In the genomic region with DNA sequence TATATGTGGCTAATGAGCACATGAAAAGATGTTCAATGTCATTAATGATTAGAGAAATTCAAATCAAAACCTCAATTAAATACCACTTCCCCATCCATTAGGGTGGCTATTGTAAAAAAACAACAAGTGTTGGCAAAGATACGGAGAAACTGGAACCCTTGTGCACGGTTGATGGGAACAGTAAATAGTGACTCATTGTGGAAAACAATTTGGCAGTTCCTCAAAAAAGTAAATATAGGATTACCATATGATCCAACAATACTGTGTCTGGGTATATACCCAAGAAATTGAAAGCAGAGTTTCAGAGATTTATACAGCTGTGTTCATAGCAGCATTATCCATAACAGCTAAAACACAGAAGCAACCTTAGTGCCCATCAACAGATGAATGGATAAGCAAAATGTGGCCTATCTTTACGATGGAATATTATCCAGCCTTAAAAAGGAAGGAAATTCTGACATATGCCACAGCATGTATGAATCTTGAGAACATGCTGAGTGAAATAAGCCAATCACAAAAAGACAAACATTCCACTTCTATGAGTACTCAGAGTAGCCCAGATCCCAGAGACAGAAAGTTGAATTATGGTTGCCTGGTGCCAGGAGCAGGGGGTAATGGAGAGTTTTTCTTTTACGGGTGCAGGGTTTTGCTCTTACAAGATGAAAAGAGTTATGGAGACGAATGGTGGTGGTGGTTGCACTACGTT, we compare ENCODE assay signal across 15 cellular contexts. TPM values are rescaled to one million over a fixed set of nuclear protein-coding genes. Genes with fewer than 3 reads are reported as not detected.
DNase-seq lines count a peak whose midpoint lies in the region; TF ChIP-seq lines count a peak whose summit lies in the region.
"Had no signal": no experiment of that assay in that cellular context is flagged by ENCODE, and none has a peak within 500 bp of the region (broad histone marks: within the 10 kb centered on the region; RNA-seq: fewer than 3 reads in every experiment).

No MANE protein-coding gene starts in this region.

- H3K27me3 Mint-ChIP-seq in activated T-cell treated with anti-CD3 and anti-CD28 coated beads, Interleukin-2, amount 50 U/mL, for 24 hours: peaks cover 5% of the 10 kb centered on the region
- H3K27me3 Mint-ChIP-seq: activated naive CD8-positive, alpha-beta T cell treated with anti-CD3 and anti-CD28 coated beads for 36 hours had no signal

- intact Hi-C loops in adrenal gland (cut with DNase I): no loop called here

- no peak overlapping the region for H3K27ac Mint-ChIP-seq in activated T-cell treated with anti-CD3 and anti-CD28 coated beads, Interleukin-2, amount 50 U/mL, for 24 hours
- H3K27ac Mint-ChIP-seq: activated naive CD8-positive, alpha-beta T cell treated with anti-CD3 and anti-CD28 coated beads for 36 hours; CD8-positive, alpha-beta memory T cell had no signal

- no peak overlapping the region for H3K27ac ChIP-seq in HEK293 (ENCODE audit: extremely low read depth, low read depth, low read length)
- H3K27ac ChIP-seq in osteoblast (ENCODE audit: low read depth, low read length): no peak overlapping the region
- H3K27ac ChIP-seq in adrenal gland: no peak overlapping the region
- H3K27ac ChIP-seq: uterus had no signal

- no peak for TF ChIP-seq CTCF in HEK293 (tag by site-specific recombination; IDR thresholded peaks at IDR 0.05)
- TF ChIP-seq CTCF in astrocyte of the spinal cord (IDR thresholded peaks at IDR 0.05; ENCODE audit: low read depth, low read length): no peak
- TF ChIP-seq CTCF in osteoblast (IDR thresholded peaks at IDR 0.05; ENCODE audit: extremely low read depth, low read depth, low read length): no peak
- no peak for TF ChIP-seq CTCF in adrenal gland (IDR thresholded peaks at IDR 0.05)

- CTCF ChIA-PET in HEK293 (lab: Yijun Ruan, JAX): no interaction called here

- no peaks in the 10 kb centered on the region for H3K4me1 Mint-ChIP-seq in activated T-cell treated with anti-CD3 and anti-CD28 coated beads, Interleukin-2, amount 50 U/mL, for 24 hours (ENCODE audit: low read depth)
- H3K4me1 Mint-ChIP-seq: activated naive CD8-positive, alpha-beta T cell treated with anti-CD3 and anti-CD28 coated beads for 36 hours; CD8-positive, alpha-beta memory T cell had no signal

- peaks cover 2% of the 10 kb centered on the region for H3K36me3 Mint-ChIP-seq in activated T-cell treated with anti-CD3 and anti-CD28 coated beads, Interleukin-2, amount 50 U/mL, for 24 hours (ENCODE audit: low read depth)

- peaks cover 4% of the 10 kb centered on the region for H3K9me3 ChIP-seq in HEK293 (ENCODE audit: control insufficient read depth, insufficient read depth, low read depth, low read length)
- peaks cover 9% of the 10 kb centered on the region for H3K9me3 ChIP-seq in osteoblast (ENCODE audit: low read depth, low read length)
- H3K9me3 ChIP-seq in adrenal gland (replicated peaks in 1 of 3): peaks cover 0 to 9% (median 0%) of the 10 kb centered on the region in 3 donors

- H2AFZ ChIP-seq in osteoblast (ENCODE audit: low read length): no peak overlapping the region

- H3K79me2 ChIP-seq in osteoblast (ENCODE audit: insufficient read depth, low read length): no peaks in the 10 kb centered on the region

- peaks cover 10% of the 10 kb centered on the region for H3K9me3 Mint-ChIP-seq in activated T-cell treated with anti-CD3 and anti-CD28 coated beads, Interleukin-2, amount 50 U/mL, for 24 hours

- in situ Hi-C loops in astrocyte of the spinal cord (cut with HindIII; ENCODE audit: low sequenced_read_pairs): no loop called here

- no peak overlapping the region for H3K4me3 Mint-ChIP-seq in activated T-cell treated with anti-CD3 and anti-CD28 coated beads, Interleukin-2, amount 50 U/mL, for 24 hours
- H3K4me3 Mint-ChIP-seq: activated naive CD8-positive, alpha-beta T cell treated with anti-CD3 and anti-CD28 coated beads for 36 hours; CD8-positive, alpha-beta memory T cell; neural crest cell had no signal

- H4K20me1 ChIP-seq in osteoblast (ENCODE audit: insufficient read depth, low read length): no peaks in the 10 kb centered on the region

- no peaks in the 10 kb centered on the region for H3K27me3 ChIP-seq in osteoblast (ENCODE audit: insufficient read depth, low read length)
- H3K27me3 ChIP-seq in adrenal gland: no peaks in the 10 kb centered on the region
- H3K27me3 ChIP-seq: uterus had no signal

- WGBS in adrenal gland, 4 donors: 75 to 82% (median 76%) methylated on average over 6 of the region's 6 CpGs

- DNase-seq in NCI-H345 treated with DMSO at 0.1 percent for 48 hours (lab: John Stamatoyannopoulos, UW; ENCODE audit: unreplicated experiment): peak; percentile 22
- DNase-seq in astrocyte of the spinal cord (ENCODE audit: low read depth, low spot score): peak; percentile 81
- DNase-seq in osteoblast (ENCODE audit: insufficient read length, low spot score, missing footprints): peak; percentile 79
- DNase-seq in activated T-cell treated with anti-CD3 and anti-CD28 coated beads, Interleukin-2, amount 50 U/mL, for 24 hours: no peak
- DNase-seq in adrenal gland: no peak
- DNase-seq in activated CD4-positive, CD25-positive, alpha-beta regulatory T cell (lab: John Stamatoyannopoulos, UW): no peak
- DNase-seq: activated naive CD8-positive, alpha-beta T cell treated with anti-CD3 and anti-CD28 coated beads for 36 hours; CD8-positive, alpha-beta memory T cell; GOT3; mammary epithelial cell; stimulated activated naive CD4-positive, alpha-beta T cell; uterus had no signal

- H3K4me2 ChIP-seq in osteoblast (ENCODE audit: insufficient read depth, low read length): no peak overlapping the region

- H3K36me3 ChIP-seq in HEK293 (ENCODE audit: control insufficient read depth in 2 of 2, insufficient read depth in 1 of 2, low read length in 2 of 2) (peaks cover 0 to 10% of the 10 kb centered on the region in 2 experiments; a peak in 2 of 3 replicates), osteoblast (ENCODE audit: insufficient read depth, low read length) (no peaks in the 10 kb centered on the region), adrenal gland (replicated peaks in 1 of 2) (no peaks in the 10 kb centered on the region)
- H3K36me3 ChIP-seq: uterus had no signal

- H3K4me1 ChIP-seq in HEK293 (ENCODE audit: control insufficient read depth, insufficient read depth, low read length) (no peaks in the 10 kb centered on the region), osteoblast (ENCODE audit: insufficient read depth, low read length) (peaks cover 9% of the 10 kb centered on the region), adrenal gland (replicated peaks in 1 of 2) (no peaks in the 10 kb centered on the region)
- H3K4me1 ChIP-seq: uterus had no signal

- no peak for TF ChIP-seq POLR2A in adrenal gland (IDR thresholded peaks at IDR 0.05)

- POLR2A ChIA-PET in HEK293 (lab: Yijun Ruan, JAX): no interaction called here

- H3K4me3 ChIP-seq in HEK293 (ENCODE audit: low read depth, low read length): no peak overlapping the region
- no peak overlapping the region for H3K4me3 ChIP-seq in astrocyte of the spinal cord (ENCODE audit: low read depth, low read length)
- no peak overlapping the region for H3K4me3 ChIP-seq in osteoblast (ENCODE audit: insufficient read depth, low read length)
- H3K4me3 ChIP-seq in adrenal gland: no peak overlapping the region
- H3K4me3 ChIP-seq: uterus had no signal

TF ChIP-seq in HEK293, 187 proteins besides CTCF, POLR2A, EP300 and RAD21:
- TF ChIP-seq ZNF184 (tag by site-specific recombination; IDR thresholded peaks at IDR 0.05) (peak; percentile 32; the same call in 1 of the 2 replicates), ZNF248 (tag by site-specific recombination; IDR thresholded peaks at IDR 0.05) (no peak)
TF ChIP-seq in HEK293: peak in this region for 1.

RNA-seq across cellular contexts. Expression of gene LRRC14B, which starts 41.4 kb away (rescaled TPM):
- total RNA-seq in osteoblast (under 0.01 TPM in 1 of 2 replicates, not detected in the other), adrenal gland (not detected)
- polyA plus RNA-seq in adrenal gland: not detected
- total RNA-seq: CD8-positive, alpha-beta memory T cell; dermis microvascular lymphatic vessel endothelial cell; mammary epithelial cell; neural crest cell; uterus had no signal
- polyA plus RNA-seq: CD8-positive, alpha-beta memory T cell; mammary epithelial cell had no signal

RNA-seq across cellular contexts. Expression of gene PLEKHG4B, which starts 57.9 kb away (rescaled TPM):
- total RNA-seq in osteoblast (under 0.01 and 0.36 TPM in 2 replicates), adrenal gland (1 to 10 TPM in 1 of 8 donors, under 1 TPM in 7; 0.03 to 3.4 (median 0.12) TPM)
- polyA plus RNA-seq in adrenal gland: under 1 TPM; 0.07 to 0.24 (median 0.10) TPM
- total RNA-seq: CD8-positive, alpha-beta memory T cell; dermis microvascular lymphatic vessel endothelial cell had no signal
- polyA plus RNA-seq: CD8-positive, alpha-beta memory T cell had no signal

Comparison
In these comparisons a context has a peak if more than half of its experiments do, and no peak if none do; other contexts are left out.
1. DNase-seq: peak in NCI-H345 treated with DMSO at 0.1 percent for 48 hours (single experiment), astrocyte of the spinal cord (single experiment) and osteoblast (single experiment); none in activated T-cell treated with anti-CD3 and anti-CD28 coated beads, Interleukin-2, amount 50 U/mL, for 24 hours (single experiment), adrenal gland (0 of 7) and activated CD4-positive, CD25-positive, alpha-beta regulatory T cell (0 of 4).